In genomic region chr4:16897991-16898827, GRCh38 we compare ENCODE assay signal across 8 cellular contexts. TPM values are rescaled to one million over a fixed set of nuclear protein-coding genes. Genes with fewer than 3 reads are reported as not detected.
DNase-seq lines count a peak whose midpoint lies in the region; ATAC-seq and TF ChIP-seq lines count a peak whose summit lies in the region.

Gene LDB2 (minus strand): TSS chr4:16898645.

- H3K36me3 ChIP-seq in heart left ventricle = no peaks in the 10 kb centered on the region
- H3K36me3 ChIP-seq in osteoblast (ENCODE audit: insufficient read depth, low read length) = no peaks in the 10 kb centered on the region

- H4K20me1 ChIP-seq in osteoblast (ENCODE audit: insufficient read depth, low read length) = no peaks in the 10 kb centered on the region

- H3K27me3 ChIP-seq in heart left ventricle (no peaks in the 10 kb centered on the region), osteoblast (ENCODE audit: insufficient read depth, low read length) (no peaks in the 10 kb centered on the region)

- 2 to 3% (median 2%) methylated on average over 18 of the region's 18 CpGs for WGBS in heart left ventricle, 4 donors

- DNase-seq in Ammon's horn (ENCODE audit: low spot score) = peak; percentile 82
- no peak for DNase-seq in activated naive CD8-positive, alpha-beta T cell treated with anti-CD3 and anti-CD28 coated beads for 36 hours
- DNase-seq in heart left ventricle = peak; percentile 67 to 85 (median 78)
- no peak for DNase-seq in osteoblast (ENCODE audit: insufficient read length, low spot score, missing footprints)
- no peak for DNase-seq in activated T-cell treated with anti-CD3 and anti-CD28 coated beads, Interleukin-2, amount 50 U/mL, for 48 hours
- DNase-seq in SIG-M5 (lab: John Stamatoyannopoulos, UW) = no peak
- no peak for DNase-seq in T-helper 9 cell

- H3K4me3 Mint-ChIP-seq in activated naive CD8-positive, alpha-beta T cell treated with anti-CD3 and anti-CD28 coated beads for 36 hours = peak within 1 kb of the TSS; percentile 33

- intact Hi-C loops in heart left ventricle (cut with DNase I) = loop anchor here in 3 of 10 donors (5.0 to 10.0 kb wide), 6 partner anchors 36 to 424 kb away; no protein-coding TSS in a partner anchor

- ATAC-seq in heart left ventricle = peak; percentile 92 to 96 (median 92)
- ATAC-seq in HG03469 (IDR thresholded peaks at IDR 0.05; ENCODE audit: unreplicated experiment) = no peak

- peak within 1 kb of the TSS; percentile 91 for H2AFZ ChIP-seq in osteoblast (ENCODE audit: low read length)

- peaks cover 14% of the 10 kb centered on the region for H3K4me1 Mint-ChIP-seq in activated naive CD8-positive, alpha-beta T cell treated with anti-CD3 and anti-CD28 coated beads for 36 hours

- H3K27ac ChIP-seq in heart left ventricle = peak within 1 kb of the TSS; percentile 46 to 87 (median 77)
- H3K27ac ChIP-seq in osteoblast (ENCODE audit: low read depth, low read length) = peak within 1 kb of the TSS; percentile 78

- H3K9me3 Mint-ChIP-seq in activated naive CD8-positive, alpha-beta T cell treated with anti-CD3 and anti-CD28 coated beads for 36 hours = no peaks in the 10 kb centered on the region

- no peaks in the 10 kb centered on the region for H3K36me3 Mint-ChIP-seq in activated naive CD8-positive, alpha-beta T cell treated with anti-CD3 and anti-CD28 coated beads for 36 hours

- H3K79me2 ChIP-seq in osteoblast (ENCODE audit: insufficient read depth, low read length) = peaks cover 44% of the 10 kb centered on the region

- H3K4me2 ChIP-seq in osteoblast (ENCODE audit: insufficient read depth, low read length) = peak within 1 kb of the TSS; percentile 94

- H3K9me3 ChIP-seq in heart left ventricle = no peaks in the 10 kb centered on the region
- no peaks in the 10 kb centered on the region for H3K9me3 ChIP-seq in osteoblast (ENCODE audit: low read depth, low read length)

- H3K27me3 Mint-ChIP-seq in activated naive CD8-positive, alpha-beta T cell treated with anti-CD3 and anti-CD28 coated beads for 36 hours = peaks cover 37% of the 10 kb centered on the region

- TF ChIP-seq CTCF in heart left ventricle (IDR thresholded peaks at IDR 0.05) (no peak), osteoblast (IDR thresholded peaks at IDR 0.05; ENCODE audit: extremely low read depth, low read depth, low read length) (no peak)

- no peak for TF ChIP-seq POLR2A in heart left ventricle (IDR thresholded peaks at IDR 0.05)

- H3K4me1 ChIP-seq in heart left ventricle (peaks cover 0 to 25% (median 5%) of the 10 kb centered on the region in 12 donors), osteoblast (ENCODE audit: insufficient read depth, low read length) (peaks cover 39% of the 10 kb centered on the region)

- H3K27ac Mint-ChIP-seq in activated naive CD8-positive, alpha-beta T cell treated with anti-CD3 and anti-CD28 coated beads for 36 hours = no peak within 1 kb of the TSS

- H3K4me3 ChIP-seq in heart left ventricle = peak within 1 kb of the TSS; percentile 34 to 87 (median 62)
- H3K4me3 ChIP-seq in osteoblast (ENCODE audit: insufficient read depth, low read length) = peak within 1 kb of the TSS; percentile 79

RNA-seq across cellular contexts. Expression of gene LDB2, which starts in this region (rescaled TPM):
- total RNA-seq in activated naive CD8-positive, alpha-beta T cell treated with anti-CD3 and anti-CD28 coated beads for 36 hours = not detected
- total RNA-seq in heart left ventricle (10 to 100 TPM in 8 of 9 donors, 1 to 10 TPM in 1; 9.5 to 38.7 (median 26.6) TPM), osteoblast (18.8 and 21.8 TPM in 2 replicates)
- polyA plus RNA-seq in heart left ventricle = 10 to 100 TPM; 16.2 to 23.5 TPM

Comparison
In these comparisons a context has a peak if more than half of its experiments do, and no peak if none do; other contexts are left out.
1. RNA of gene LDB2 (total RNA-seq): 9.5 to 38.7 TPM in heart left ventricle and 18.8 to 21.8 TPM in osteoblast; not detected in activated naive CD8-positive, alpha-beta T cell treated with anti-CD3 and anti-CD28 coated beads for 36 hours; every median in the first group is over 4 times any median in the second.
2. DNase-seq: peak in Ammon's horn (single experiment) and heart left ventricle (5 of 5); none in activated naive CD8-positive, alpha-beta T cell treated with anti-CD3 and anti-CD28 coated beads for 36 hours (single experiment), osteoblast (single experiment), activated T-cell treated with anti-CD3 and anti-CD28 coated beads, Interleukin-2, amount 50 U/mL, for 48 hours (0 of 2), SIG-M5 (single experiment) and T-helper 9 cell (single experiment).